In the genomic region with DNA sequence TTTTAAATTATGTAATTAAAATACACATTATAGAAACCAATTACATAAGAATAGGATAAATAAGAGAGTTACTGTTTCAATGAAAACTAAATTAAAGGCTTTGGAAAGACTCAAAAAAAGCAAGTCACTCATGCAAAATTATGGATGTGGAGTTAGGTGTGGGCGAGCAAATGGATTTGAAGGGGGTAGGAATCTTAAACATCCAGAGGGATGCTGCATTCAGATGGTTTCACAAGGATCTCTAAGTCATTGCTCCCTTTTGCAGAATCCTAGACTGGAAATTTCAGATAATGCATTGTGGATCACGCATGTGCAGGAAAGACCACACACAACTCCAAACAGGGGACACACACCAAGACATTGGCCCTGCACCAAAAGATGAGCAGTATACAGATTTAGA, we compare ENCODE assay signal across 16 cellular contexts. TPM values are rescaled to one million over a fixed set of nuclear protein-coding genes. Genes with fewer than 3 reads are reported as not detected.
A peak's percentile ranks its signal among the peaks of the same experiment; 100 is the strongest.
DNase-seq lines count a peak whose midpoint lies in the region; ATAC-seq and TF ChIP-seq lines count a peak whose summit lies in the region.
"Had no signal": no experiment of that assay in that cellular context is flagged by ENCODE, and none has a peak within 500 bp of the region (broad histone marks: within the 10 kb centered on the region; RNA-seq: fewer than 3 reads in every experiment).

No MANE protein-coding gene starts in this region.

- H3K4me1 Mint-ChIP-seq in nephron progenitor cell (peaks cover 5% of the 10 kb centered on the region), progenitor cell of endocrine pancreas (ENCODE audit: low read depth) (peaks cover 17% of the 10 kb centered on the region)
- H3K4me1 Mint-ChIP-seq: B cell had no signal

- CTCF ChIA-PET in PC-3 (lab: Charles Lee): no interaction called here

- POLR2A ChIA-PET in PC-3 (lab: Charles Lee; ENCODE audit: unreplicated experiment): no interaction called here

- no peaks in the 10 kb centered on the region for H3K36me3 ChIP-seq in PC-3 (ENCODE audit: low read depth, low read length)
- no peaks in the 10 kb centered on the region for H3K36me3 ChIP-seq in MM.1S (replicated peaks; ENCODE audit: insufficient read depth, low read length)

- H2AFZ ChIP-seq in PC-3 (ENCODE audit: low read length): no peak overlapping the region
- H2AFZ ChIP-seq in MM.1S (ENCODE audit: low read length): no peak overlapping the region

- no peaks in the 10 kb centered on the region for H3K36me3 Mint-ChIP-seq in nephron progenitor cell (ENCODE audit: low read depth)
- H3K36me3 Mint-ChIP-seq in progenitor cell of endocrine pancreas (ENCODE audit: insufficient read depth): no peaks in the 10 kb centered on the region

- H4K20me1 ChIP-seq in PC-3 (ENCODE audit: low read length) (no peaks in the 10 kb centered on the region), MM.1S (ENCODE audit: insufficient read depth, low read length) (no peaks in the 10 kb centered on the region)

- H3K4me1 ChIP-seq in PC-3 (ENCODE audit: insufficient read depth, low read length) (peaks cover 47% of the 10 kb centered on the region), MM.1S (ENCODE audit: low read length) (no peaks in the 10 kb centered on the region)

- no peak overlapping the region for H3K4me3 Mint-ChIP-seq in nephron progenitor cell
- no peak overlapping the region for H3K4me3 Mint-ChIP-seq in progenitor cell of endocrine pancreas (ENCODE audit: low read depth)
- H3K4me3 Mint-ChIP-seq: B cell; CD4-positive, alpha-beta T cell; H9 had no signal

- H3K27me3 Mint-ChIP-seq in nephron progenitor cell (ENCODE audit: low read depth, poor library complexity): peaks cover 69% of the 10 kb centered on the region
- H3K27me3 Mint-ChIP-seq in progenitor cell of endocrine pancreas: no peaks in the 10 kb centered on the region
- H3K27me3 Mint-ChIP-seq: B cell had no signal

- H3F3A ChIP-seq in PC-3 (ENCODE audit: low read length, unreplicated experiment) (no peaks in the 10 kb centered on the region), MM.1S (ENCODE audit: insufficient read depth, low read length) (no peaks in the 10 kb centered on the region)

- no peaks in the 10 kb centered on the region for H3K27me3 ChIP-seq in PC-3 (ENCODE audit: low read length)
- H3K27me3 ChIP-seq in MM.1S (replicated peaks; ENCODE audit: insufficient read depth, low read length): no peaks in the 10 kb centered on the region

- no peaks in the 10 kb centered on the region for H3K9me3 ChIP-seq in PC-3 (ENCODE audit: low read length)
- no peaks in the 10 kb centered on the region for H3K9me3 ChIP-seq in MM.1S (replicated peaks; ENCODE audit: insufficient read depth, low read length)
- H3K9me3 ChIP-seq: Caco-2 had no signal

- ATAC-seq in PC-3: no peak
- ATAC-seq: HepG2 had no signal

- TF ChIP-seq CTCF in PC-3 (conservative IDR thresholded peaks at IDR 0.05; ENCODE audit: low read depth, low read length) (no peak), nephron progenitor cell (IDR thresholded peaks at IDR 0.05) (no peak), progenitor cell of endocrine pancreas (IDR thresholded peaks at IDR 0.05; ENCODE audit: unreplicated experiment) (no peak), MM.1S (IDR thresholded peaks at IDR 0.05; ENCODE audit: low read length) (no peak)

- intact Hi-C loops in PC-3 (cut with micrococcal nuclease): no loop called here

- H3K9ac ChIP-seq in PC-3 (ENCODE audit: low read length) (peak overlapping the region; percentile 10; the same call in 1 of the 2 replicates), MM.1S (ENCODE audit: low read length) (no peak overlapping the region)

- H3K27ac ChIP-seq in PC-3 (ENCODE audit: low read length): peak overlapping the region; percentile 94
- H3K27ac ChIP-seq in caudate nucleus (ENCODE audit: low read depth, low read length): peak overlapping the region; percentile 5
- no peak overlapping the region for H3K27ac ChIP-seq in MM.1S (ENCODE audit: low read length)
- H3K27ac ChIP-seq: 22Rv1, C4-2B had no signal

- H3K9me2 ChIP-seq in PC-3 (replicated peaks; ENCODE audit: low read length) (no peaks in the 10 kb centered on the region), MM.1S (replicated peaks; ENCODE audit: insufficient read depth, low read length) (no peaks in the 10 kb centered on the region)

- H3K9me3 Mint-ChIP-seq in nephron progenitor cell (peaks cover 9% of the 10 kb centered on the region), progenitor cell of endocrine pancreas (ENCODE audit: low read depth) (no peaks in the 10 kb centered on the region)
- H3K9me3 Mint-ChIP-seq: CD4-positive, alpha-beta T cell had no signal

- BruUV-seq in PC-3 (replicated peaks; lab: Mats Ljungman, UMichigan): no TSS peak

- H3K4me3 ChIP-seq in PC-3 (ENCODE audit: low read length): no peak overlapping the region
- H3K4me3 ChIP-seq in MM.1S (ENCODE audit: low read length): no peak overlapping the region

- H3K27ac Mint-ChIP-seq in nephron progenitor cell: no peak overlapping the region
- no peak overlapping the region for H3K27ac Mint-ChIP-seq in progenitor cell of endocrine pancreas
- H3K27ac Mint-ChIP-seq: B cell; CD4-positive, alpha-beta T cell had no signal

- peak; percentile 43 for DNase-seq in DMS53 (lab: John Stamatoyannopoulos, UW)
- DNase-seq in DMS53 treated with DMSO at 0.1 percent for 48 hours (lab: John Stamatoyannopoulos, UW; ENCODE audit: unreplicated experiment): no peak
- no peak for DNase-seq in PC-3
- DNase-seq in caudate nucleus (lab: John Stamatoyannopoulos, UW): peak in 5 of 61 donors; percentile 12 to 58 (median 19)
- no peak for DNase-seq in nephron progenitor cell
- no peak for DNase-seq in progenitor cell of endocrine pancreas (ENCODE audit: low spot score, unreplicated experiment)
- no peak for DNase-seq in MM.1S
- DNase-seq: Caco-2; CD4-positive, alpha-beta T cell; DMS79 treated with DMSO at 0.1 percent for 48 hours; GF-D8; H9 had no signal

- H3K79me2 ChIP-seq in PC-3 (ENCODE audit: low read length): no peaks in the 10 kb centered on the region
- no peaks in the 10 kb centered on the region for H3K79me2 ChIP-seq in MM.1S (ENCODE audit: low read length)

- peak overlapping the region; percentile 59 for H3K4me2 ChIP-seq in PC-3 (ENCODE audit: low read length)
- H3K4me2 ChIP-seq in MM.1S (ENCODE audit: low read depth, low read length): no peak overlapping the region

RNA-seq across cellular contexts. Expression of a gene that starts 57.5 kb away (rescaled TPM):
- total RNA-seq in PC-3 (2014; rRNA removed): not detected in 2 replicates
- not detected in 2 replicates for total RNA-seq in progenitor cell of endocrine pancreas
- total RNA-seq: B cell; Caco-2; CD4-positive, alpha-beta T cell; H9; HepG2 had no signal
